Comparison of ENCODE assay signal across 10 cellular contexts in the genomic region with DNA sequence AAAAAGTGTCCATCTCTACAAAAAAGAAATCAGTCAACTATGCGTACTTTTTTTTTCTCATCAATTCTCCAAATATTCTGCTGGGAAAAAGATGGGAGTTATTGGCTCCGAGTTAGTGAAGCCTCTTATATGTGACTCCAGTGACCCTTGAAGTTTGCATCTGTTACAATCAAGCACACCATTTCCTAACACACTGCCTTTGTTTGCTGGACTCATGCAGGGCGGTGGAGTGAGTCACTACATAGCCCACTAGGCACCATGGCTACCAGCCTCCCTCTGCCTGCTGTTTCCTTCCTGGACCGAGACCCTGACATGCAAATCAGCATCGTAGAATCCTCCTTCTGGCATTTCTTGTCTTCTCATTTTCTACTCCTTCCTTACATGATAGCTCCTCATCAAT.
DNase-seq lines count a peak whose midpoint lies in the region; TF ChIP-seq lines count a peak whose summit lies in the region.
"Had no signal": no experiment of that assay in that cellular context is flagged by ENCODE, and none has a peak within 500 bp of the region (broad histone marks: within the 10 kb centered on the region; RNA-seq: fewer than 3 reads in every experiment).

No MANE protein-coding gene starts in this region.

- CTCF ChIA-PET in mammary epithelial cell (lab: Charles Lee; ENCODE audit: low non-redundant PET), result no interaction called here

- in situ Hi-C loops in mammary epithelial cell (cut with MboI; ENCODE audit: low sequenced_read_pairs in 2 of 2), result no loop called here

- no peaks in the 10 kb centered on the region for H3K36me3 ChIP-seq in mammary epithelial cell (ENCODE audit: insufficient read depth, low read length)

- intact Hi-C loops in mammary epithelial cell (cut with micrococcal nuclease), result no loop called here

- TF ChIP-seq CTCF in AG10803 (conservative IDR thresholded peaks at IDR 0.05; ENCODE audit: low read length), result no peak
- no peak for TF ChIP-seq CTCF in mammary epithelial cell (conservative IDR thresholded peaks at IDR 0.05 in 1 of 2, IDR thresholded peaks at IDR 0.05 in 1 of 2; ENCODE audit: extremely low read depth in 1 of 2, insufficient read depth in 1 of 2, low read depth in 1 of 2, low read length in 2 of 2)

- peak; percentile 52 for DNase-seq in AG10803 (ENCODE audit: low read depth)
- peak; percentile 21 for DNase-seq in HuH-7.5 (ENCODE audit: low spot score)
- DNase-seq in brain pericyte (ENCODE audit: low read depth, low spot score), result peak; percentile 68
- peak; percentile 78 for DNase-seq in kidney tubule cell (ENCODE audit: low spot score)
- DNase-seq in NK-92 (lab: John Stamatoyannopoulos, UW; ENCODE audit: unreplicated experiment), result no peak
- DNase-seq in T-helper 2 cell, result no peak
- DNase-seq in NCI-H510A treated with DMSO at 0.1 percent for 48 hours (lab: John Stamatoyannopoulos, UW), result no peak
- no peak for DNase-seq in mammary epithelial cell
- DNase-seq: NCI-H774 had no signal

- 83% methylated on average over 5 of the region's 5 CpGs for WGBS in mammary epithelial cell (ENCODE audit: low coverage, missing lambda C conversion rate)

- H3K27me3 ChIP-seq in mammary epithelial cell (ENCODE audit: insufficient read depth, low read length), result no peaks in the 10 kb centered on the region

- H3K9ac ChIP-seq in mammary epithelial cell (ENCODE audit: insufficient read depth, low read length), result no peak overlapping the region
- H3K9ac ChIP-seq: parathyroid adenoma had no signal

- H3K27ac ChIP-seq in mammary epithelial cell (ENCODE audit: insufficient read depth, low read depth, low read length), result no peak overlapping the region
- H3K27ac ChIP-seq: parathyroid adenoma had no signal

- H3K4me2 ChIP-seq in mammary epithelial cell (ENCODE audit: insufficient read depth, low read depth, low read length), result no peak overlapping the region

- H2AFZ ChIP-seq in mammary epithelial cell (ENCODE audit: low read depth, low read length), result no peak overlapping the region
- H2AFZ ChIP-seq: parathyroid adenoma had no signal

- no TSS peak for BruUV-seq in mammary epithelial cell (replicated peaks; lab: Mats Ljungman, UMichigan)

- H3K4me3 ChIP-seq in AG10803 (ENCODE audit: low read length) (no peak overlapping the region), mammary epithelial cell (replicated peaks in 1 of 3; ENCODE audit: insufficient read depth in 1 of 3, low read depth in 2 of 3, low read length in 3 of 3) (no peak overlapping the region)

- H3K9me3 ChIP-seq in mammary epithelial cell (replicated peaks; ENCODE audit: insufficient read depth, low read length), result no peaks in the 10 kb centered on the region

- H4K20me1 ChIP-seq in mammary epithelial cell (ENCODE audit: insufficient read depth, low read length), result no peaks in the 10 kb centered on the region

- dilution Hi-C loops in mammary epithelial cell (cut with HindIII; ENCODE audit: low sequenced_read_pairs), result no loop called here

- no peaks in the 10 kb centered on the region for H3K79me2 ChIP-seq in mammary epithelial cell (ENCODE audit: insufficient read depth, low read length)
- H3K79me2 ChIP-seq: parathyroid adenoma had no signal

- no peaks in the 10 kb centered on the region for H3K4me1 ChIP-seq in mammary epithelial cell (ENCODE audit: insufficient read depth, low read length)
- H3K4me1 ChIP-seq: parathyroid adenoma had no signal

Comparison
In these comparisons a context has a peak if more than half of its experiments do, and no peak if none do; other contexts are left out.
1. DNase-seq: peak in AG10803 (single experiment), HuH-7.5 (single experiment), brain pericyte (single experiment) and kidney tubule cell (single experiment); none in NK-92 (single experiment), T-helper 2 cell (0 of 5), NCI-H510A treated with DMSO at 0.1 percent for 48 hours (single experiment) and mammary epithelial cell (single experiment).